ENCODE assay signal across 16 cellular contexts in genomic region chr6:50824505-50824904, GRCh38. TPM values are rescaled to one million over a fixed set of nuclear protein-coding genes. Genes with fewer than 3 reads are reported as not detected.
"Had no signal": no experiment of that assay in that cellular context is flagged by ENCODE, and none has a peak within 500 bp of the region (broad histone marks: within the 10 kb centered on the region; RNA-seq: fewer than 3 reads in every experiment).

No MANE protein-coding gene starts in this region.

- ATAC-seq: activated CD4-positive, CD25-positive, alpha-beta regulatory T cell treated with anti-CD3 and anti-CD28 coated beads, Interleukin-2, amount 50 U/mL, for 24 hours; upper lobe of right lung had no signal

- H3K27me3 ChIP-seq: ovary had no signal

- DNase-seq: activated effector memory CD4-positive, alpha-beta T cell treated with Interleukin-2 at 50 U/mL for 16 hours; activated T-cell treated with anti-CD3 and anti-CD28 coated beads, Interleukin-2, amount 50 U/mL, for 24 hours; amygdala; dorsolateral prefrontal cortex; foreskin fibroblast; left ventricle myocardium inferior; mesendoderm; nephron progenitor cell; ovary; stimulated activated CD4-positive, alpha-beta T cell treated with anti-CD3 and anti-CD28 coated beads, Interleukin-12 subunit alpha, Interleukin-12 subunit beta, amount 100 ng/mL, for 4 hours; stimulated activated naive CD4-positive, alpha-beta T cell treated with Interleukin-2 at 50 U/mL for 16 hours; T-helper 2 cell; upper lobe of right lung had no signal

- H3K27ac Mint-ChIP-seq: activated naive CD8-positive, alpha-beta T cell; activated T-cell treated with anti-CD3 and anti-CD28 coated beads, Interleukin-2, amount 50 U/mL, for 24 hours; nephron progenitor cell had no signal

- H3K36me3 Mint-ChIP-seq: activated naive CD8-positive, alpha-beta T cell had no signal

- H3K27ac ChIP-seq: dorsolateral prefrontal cortex, esophagus muscularis mucosa, left ventricle myocardium inferior, ovary, upper lobe of right lung had no signal

- H3K4me3 ChIP-seq: dorsolateral prefrontal cortex, esophagus muscularis mucosa, left ventricle myocardium inferior, ovary, upper lobe of right lung had no signal

- H3K36me3 ChIP-seq: esophagus muscularis mucosa, left ventricle myocardium inferior, ovary, upper lobe of right lung had no signal

- H3K9me3 Mint-ChIP-seq: activated T-cell treated with anti-CD3 and anti-CD28 coated beads, Interleukin-2, amount 50 U/mL, for 24 hours had no signal

- H3K4me3 Mint-ChIP-seq: activated naive CD8-positive, alpha-beta T cell; activated T-cell treated with anti-CD3 and anti-CD28 coated beads, Interleukin-2, amount 50 U/mL, for 24 hours; nephron progenitor cell had no signal

- H3K9me3 ChIP-seq: esophagus muscularis mucosa, left ventricle myocardium inferior, ovary, upper lobe of right lung had no signal

RNA-seq across cellular contexts. Expression of gene TFAP2B, which starts 5.8 kb away (rescaled TPM):
- total RNA-seq: esophagus muscularis mucosa, left ventricle myocardium inferior, ovary, upper lobe of right lung had no signal
